ENCODE assay signal across 18 cellular contexts in the genomic region with DNA sequence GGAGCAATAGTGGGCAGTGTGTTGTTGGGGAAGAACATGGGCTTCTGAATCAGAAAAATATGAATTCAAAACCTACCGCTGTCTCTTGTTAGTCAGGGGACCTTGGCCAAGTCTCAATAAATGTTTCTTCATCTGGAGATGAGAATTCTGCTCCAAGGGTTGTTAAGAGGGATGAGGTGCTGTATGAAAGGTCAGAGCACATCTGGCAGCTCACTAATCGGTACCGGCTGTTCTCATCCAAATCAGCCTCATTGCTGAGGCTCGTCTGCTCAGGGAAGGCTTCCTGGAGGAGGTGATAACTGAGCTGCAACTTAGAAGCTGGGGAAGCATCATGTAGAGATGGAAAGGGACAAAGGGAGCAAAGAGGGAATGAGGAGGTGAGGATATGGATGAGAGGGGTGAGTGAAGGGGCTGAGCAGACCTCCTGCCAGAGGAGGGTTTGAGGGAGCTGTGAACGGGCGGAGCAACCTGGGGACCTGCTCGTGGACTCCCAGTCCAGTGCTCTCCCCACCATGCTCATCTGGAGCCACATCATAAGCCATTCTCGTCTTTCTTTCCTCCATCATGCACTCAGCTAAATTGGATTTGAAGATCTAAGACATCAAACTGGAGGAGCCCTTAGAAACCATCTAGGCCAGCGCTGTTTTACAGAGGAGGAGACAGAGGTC. TPM values are rescaled to one million over a fixed set of nuclear protein-coding genes. Genes with fewer than 3 reads are reported as not detected.
"Had no signal": no experiment of that assay in that cellular context is flagged by ENCODE, and none has a peak within 500 bp of the region (broad histone marks: within the 10 kb centered on the region; RNA-seq: fewer than 3 reads in every experiment).

No MANE protein-coding gene starts in this region.

- DNase-seq: activated CD4-positive, alpha-beta memory T cell treated with anti-CD3 and anti-CD28 coated beads for 36 hours; activated CD4-positive, alpha-beta T cell treated with anti-CD3 and anti-CD28 coated beads for 36 hours; activated naive CD4-positive, alpha-beta T cell; activated T-cell treated with anti-CD3 and anti-CD28 coated beads for 4 hours; body of pancreas; caudate nucleus; effector memory CD8-positive, alpha-beta T cell; esophagus squamous epithelium; foreskin keratinocyte; head of caudate nucleus; lower lobe of right lung; nucleus accumbens; retina; stimulated activated naive CD8-positive, alpha-beta T cell treated with anti-CD3 and anti-CD28 coated beads, Interleukin-15, amount 100 ng/mL, for 72 hours; SW 1271 had no signal

- H3K4me3 ChIP-seq: body of pancreas, esophagus squamous epithelium, lower lobe of right lung had no signal

- H3K36me3 Mint-ChIP-seq: activated CD4-positive, alpha-beta memory T cell treated with anti-CD3 and anti-CD28 coated beads for 36 hours; natural killer cell treated with Interleukin-12 subunit alpha and Interleukin-12 subunit beta and Interleukin-15 and Interleukin-18, amount 100 ng/mL, for 72 hours had no signal

- H3K27me3 Mint-ChIP-seq: type B pancreatic cell had no signal

- H3K4me3 Mint-ChIP-seq: activated CD4-positive, alpha-beta memory T cell treated with anti-CD3 and anti-CD28 coated beads for 36 hours; activated CD4-positive, alpha-beta T cell treated with anti-CD3 and anti-CD28 coated beads for 36 hours; effector memory CD8-positive, alpha-beta T cell; natural killer cell treated with Interleukin-12 subunit alpha and Interleukin-12 subunit beta and Interleukin-15 and Interleukin-18, amount 100 ng/mL, for 72 hours; stimulated activated naive CD8-positive, alpha-beta T cell treated with anti-CD3 and anti-CD28 coated beads, Interleukin-15, amount 100 ng/mL, for 72 hours; type B pancreatic cell had no signal

- H3K27me3 ChIP-seq: body of pancreas, esophagus squamous epithelium had no signal

- H3K27ac Mint-ChIP-seq: activated CD4-positive, alpha-beta memory T cell treated with anti-CD3 and anti-CD28 coated beads for 36 hours; activated CD4-positive, alpha-beta T cell treated with anti-CD3 and anti-CD28 coated beads for 36 hours; effector memory CD8-positive, alpha-beta T cell; natural killer cell treated with Interleukin-12 subunit alpha and Interleukin-12 subunit beta and Interleukin-15 and Interleukin-18, amount 100 ng/mL, for 72 hours; type B pancreatic cell had no signal

- H3K36me3 ChIP-seq: esophagus squamous epithelium, lower lobe of right lung had no signal

- ATAC-seq: activated CD4-positive, alpha-beta T cell treated with anti-CD3 and anti-CD28 coated beads for 36 hours; body of pancreas; effector memory CD8-positive, alpha-beta T cell; foreskin keratinocyte; lower lobe of right lung; natural killer cell treated with Interleukin-12 subunit alpha and Interleukin-12 subunit beta and Interleukin-15 and Interleukin-18, amount 100 ng/mL, for 72 hours; stimulated activated naive CD8-positive, alpha-beta T cell treated with anti-CD3 and anti-CD28 coated beads, Interleukin-15, amount 100 ng/mL, for 72 hours had no signal

- H3K4me1 ChIP-seq: foreskin keratinocyte had no signal

- FAIRE-seq: keratinocyte had no signal

- H3K27ac ChIP-seq: body of pancreas, foreskin keratinocyte, lower lobe of right lung had no signal

- H3K9me3 ChIP-seq: body of pancreas, esophagus squamous epithelium, lower lobe of right lung had no signal

- H3K9me3 Mint-ChIP-seq: activated CD4-positive, alpha-beta memory T cell treated with anti-CD3 and anti-CD28 coated beads for 36 hours; effector memory CD8-positive, alpha-beta T cell; natural killer cell treated with Interleukin-12 subunit alpha and Interleukin-12 subunit beta and Interleukin-15 and Interleukin-18, amount 100 ng/mL, for 72 hours; stimulated activated naive CD8-positive, alpha-beta T cell treated with anti-CD3 and anti-CD28 coated beads, Interleukin-15, amount 100 ng/mL, for 72 hours; type B pancreatic cell had no signal

RNA-seq across cellular contexts. Expression of a gene that starts 47.4 kb away (rescaled TPM):
- polyA plus RNA-seq: foreskin keratinocyte had no signal
